In genomic region chr20:34262488-34263288, GRCh38 we compare ENCODE assay signal across 8 cellular contexts. TPM values are rescaled to one million over a fixed set of nuclear protein-coding genes. Genes with fewer than 3 reads are reported as not detected.
A peak's percentile ranks its signal among the peaks of the same experiment; 100 is the strongest.
DNase-seq lines count a peak whose midpoint lies in the region; ATAC-seq and TF ChIP-seq lines count a peak whose summit lies in the region.

No MANE protein-coding gene starts in this region.

- TF ChIP-seq CTCF in brain (conservative IDR thresholded peaks at IDR 0.05) (no peak), right lobe of liver (IDR thresholded peaks at IDR 0.05) (no peak)

- no peaks in the 10 kb centered on the region for H3K4me1 Mint-ChIP-seq in brain

- intact Hi-C loops in right lobe of liver (cut with DNase I), result no loop called here

- no peaks in the 10 kb centered on the region for H3K9me3 ChIP-seq in right lobe of liver

- DNase-seq in HT1080 (ENCODE audit: low read depth), result peak; percentile 29
- peak; percentile 65 to 73 (median 66) for DNase-seq in right lobe of liver
- DNase-seq in stromal cell of bone marrow (ENCODE audit: low read depth), result peak; percentile 27
- no peak for DNase-seq in NCI-H526 treated with DMSO at 0.1 percent for 48 hours (lab: John Stamatoyannopoulos, UW)
- no peak for DNase-seq in NCI-H748 (lab: John Stamatoyannopoulos, UW; ENCODE audit: unreplicated experiment)
- no peak for DNase-seq in activated CD4-positive, alpha-beta T cell treated with anti-CD3 and anti-CD28 coated beads, Interleukin-2, amount 50 U/mL, for 1 hour

- H3K27me3 ChIP-seq in right lobe of liver, result no peaks in the 10 kb centered on the region

- peak; percentile 94 to 95 (median 94) for ATAC-seq in right lobe of liver
- ATAC-seq in GM18511 (IDR thresholded peaks at IDR 0.05; ENCODE audit: unreplicated experiment), result no peak

- H3K4me3 Mint-ChIP-seq in brain, result peak overlapping the region in 1 of 5 experiments; percentile 65

- no peaks in the 10 kb centered on the region for H3K27me3 Mint-ChIP-seq in brain

- 29% methylated on average over 9 of the region's 9 CpGs for WGBS in right lobe of liver (ENCODE audit: insufficient coverage, low coverage, low lambda C conversion rate, missing lambda C conversion rate)

- no peaks in the 10 kb centered on the region for H3K36me3 ChIP-seq in right lobe of liver

- peaks cover 0 to 13% (median 4%) of the 10 kb centered on the region in 4 donors for H3K4me1 ChIP-seq in right lobe of liver

- peak overlapping the region in 4 of 5 experiments; percentile 8 to 96 (median 40) for H3K27ac Mint-ChIP-seq in brain

- H3K9me3 Mint-ChIP-seq in brain, result no peaks in the 10 kb centered on the region

- peak overlapping the region in 1 of 3 donors; percentile 21 for H3K4me3 ChIP-seq in right lobe of liver

- no peaks in the 10 kb centered on the region for H3K36me3 Mint-ChIP-seq in brain

- H3K27ac ChIP-seq in right lobe of liver, result peak overlapping the region; percentile 76 to 91 (median 85)

- no peak for TF ChIP-seq POLR2A in right lobe of liver (IDR thresholded peaks at IDR 0.05)

RNA-seq across cellular contexts. Expression of gene ASIP, which starts 21.5 kb away (rescaled TPM):
- total RNA-seq in HT1080 (2014; rRNA removed; shearing (Covaris generic)), result not detected in 2 replicates
- polyA plus RNA-seq in HT1080 (2015; cell fraction: cytosol; rRNA removed), result not detected in 2 replicates
- not detected in 2 replicates for polyA plus RNA-seq in HT1080 (2015; cell fraction: nucleus; rRNA removed)
- not detected for polyA plus RNA-seq in brain (ENCODE audit: insufficient read depth, low read depth, low replicate concordance)
- under 1 TPM in 1 of 6 experiments, not detected in 5; 0.42 TPM for total RNA-seq in right lobe of liver

RNA-seq across cellular contexts. Expression of gene AHCY, which starts 40.5 kb away (rescaled TPM):
- total RNA-seq in HT1080 (2014; rRNA removed; shearing (Covaris generic)), result 202 and 223 TPM in 2 replicates
- polyA plus RNA-seq in HT1080 (2015; cell fraction: cytosol; rRNA removed), result 220 and 229 TPM in 2 replicates
- 198 and 228 TPM in 2 replicates for polyA plus RNA-seq in HT1080 (2015; cell fraction: nucleus; rRNA removed)
- polyA plus RNA-seq in brain (ENCODE audit: insufficient read depth, low read depth, low replicate concordance), result 215 TPM
- 100 to 1,000 TPM in 5 of 6 experiments, 10 to 100 TPM in 1; 66.5 to 142 (median 111) TPM for total RNA-seq in right lobe of liver

Comparison
In these comparisons a context has a peak if more than half of its experiments do, and no peak if none do; other contexts are left out.
1. DNase-seq: peak in HT1080 (single experiment), right lobe of liver (3 of 3) and stromal cell of bone marrow (single experiment); none in NCI-H526 treated with DMSO at 0.1 percent for 48 hours (single experiment), NCI-H748 (single experiment) and activated CD4-positive, alpha-beta T cell treated with anti-CD3 and anti-CD28 coated beads, Interleukin-2, amount 50 U/mL, for 1 hour (single experiment).